Comparison of ENCODE assay signal across 9 cellular contexts in genomic region chr6:149060985-149061760, GRCh38.
DNase-seq lines count a peak whose midpoint lies in the region; ATAC-seq, FAIRE-seq and TF ChIP-seq lines count a peak whose summit lies in the region.
"Had no signal": no experiment of that assay in that cellular context is flagged by ENCODE, and none has a peak within 500 bp of the region (broad histone marks: within the 10 kb centered on the region; RNA-seq: fewer than 3 reads in every experiment).

No MANE protein-coding gene starts in this region.

- DNase-seq in GM23338 (ENCODE audit: low spot score) (no peak), NCI-H2196 treated with DMSO at 0.1 percent for 48 hours (lab: John Stamatoyannopoulos, UW; ENCODE audit: unreplicated experiment) (peak; percentile 52), K562 (ENCODE audit: extremely low read depth in 1 of 4, low spot score in 3 of 4) (no peak), iPS-NIHi11 (ENCODE audit: low spot score) (no peak)
- no peak for DNase-seq in natural killer cell treated with Interleukin-12 subunit alpha and Interleukin-12 subunit beta and Interleukin-15 and Interleukin-18, amount 100 ng/mL, for 72 hours (ENCODE audit: low spot score)
- DNase-seq in NK-92 treated with Interleukin-12 subunit alpha and Interleukin-12 subunit beta, amount 100 ng/mL, for 24 hours (lab: John Stamatoyannopoulos, UW) = no peak
- DNase-seq in activated CD4-positive, CD25-positive, alpha-beta regulatory T cell treated with anti-CD3 and anti-CD28 coated beads, Interleukin-2, amount 50 U/mL, for 72 hours = no peak
- DNase-seq: right cardiac atrium had no signal

- no peak for TF ChIP-seq EP300 in K562 (IDR thresholded peaks at IDR 0.05; ENCODE audit: low read length)

- no peaks in the 10 kb centered on the region for H3K9me3 ChIP-seq in K562 (replicated peaks; ENCODE audit: control insufficient read depth, insufficient read depth, low read depth, low read length)

- FAIRE-seq in K562 (lab: Jason Lieb, UNC) = no peak

- H3K27ac ChIP-seq in GM23338 (ENCODE audit: low read depth) (no peak overlapping the region; the same call in 1 of the 2 replicates), K562 (ENCODE audit: extremely low read depth, low read depth, low read length) (no peak overlapping the region)

- no peaks in the 10 kb centered on the region for H3K9me2 ChIP-seq in GM23338 (ENCODE audit: insufficient read depth)

- no peaks in the 10 kb centered on the region for H3K27me3 ChIP-seq in GM23338 (ENCODE audit: insufficient read depth)
- H3K27me3 ChIP-seq in K562 (ENCODE audit: control insufficient read depth in 2 of 2, insufficient read depth in 2 of 2, low read length in 2 of 2) = peaks cover 47% of the 10 kb centered on the region in 2 experiments

- H3K27ac Mint-ChIP-seq in GM23338 = peak overlapping the region; percentile 54; the same call in 1 of the 2 replicates
- H3K27ac Mint-ChIP-seq in natural killer cell treated with Interleukin-12 subunit alpha and Interleukin-12 subunit beta and Interleukin-15 and Interleukin-18, amount 100 ng/mL, for 72 hours = peak overlapping the region; percentile 81 to 89

- H3K4me1 ChIP-seq in GM23338 (ENCODE audit: insufficient read depth) = peaks cover 6% of the 10 kb centered on the region; the same call in 1 of the 2 replicates
- H3K4me1 ChIP-seq in K562 (replicated peaks in 1 of 2; ENCODE audit: control insufficient read depth in 2 of 2, insufficient read depth in 2 of 2, low read length in 2 of 2) = no peaks in the 10 kb centered on the region

- H3K4me2 ChIP-seq in GM23338 (no peak overlapping the region), K562 (ENCODE audit: insufficient read depth, low read length) (no peak overlapping the region)

- ATAC-seq in GM23338 (no peak), K562 (no peak), HG02938 (IDR thresholded peaks at IDR 0.05; ENCODE audit: unreplicated experiment) (no peak)
- ATAC-seq in natural killer cell treated with Interleukin-12 subunit alpha and Interleukin-12 subunit beta and Interleukin-15 and Interleukin-18, amount 100 ng/mL, for 72 hours = no peak

- H3K36me3 ChIP-seq in GM23338 (ENCODE audit: insufficient read depth) (no peaks in the 10 kb centered on the region), K562 (ENCODE audit: control insufficient read depth, insufficient read depth, low read length) (no peaks in the 10 kb centered on the region)

- POLR2A ChIA-PET in K562 (lab: Yijun Ruan, JAX) = no interaction called here

- TF ChIP-seq CTCF in GM23338 (conservative IDR thresholded peaks at IDR 0.05; ENCODE audit: low read depth in 2 of 2) (no peak), K562 (IDR thresholded peaks at IDR 0.05 in 2 of 3, conservative IDR thresholded peaks at IDR 0.05 in 1 of 3; ENCODE audit: insufficient read depth in 2 of 3, low read depth in 1 of 3, low read length in 3 of 3) (no peak)

- TF ChIP-seq POLR2A in K562 (conservative IDR thresholded peaks at IDR 0.05) = no peak

- TF ChIP-seq RAD21 in K562 (CRISPR knock-in tag; conservative IDR thresholded peaks at IDR 0.05 in 1 of 2, IDR thresholded peaks at IDR 0.05 in 1 of 2) = no peak

- H3K9ac ChIP-seq in K562 (ENCODE audit: insufficient read depth in 1 of 2, low read depth in 2 of 2, low read length in 2 of 2) = no peak overlapping the region

- H3K4me3 ChIP-seq in GM23338 (no peak overlapping the region), K562 (no peak overlapping the region)

- H3K79me2 ChIP-seq in GM23338 (replicated peaks; ENCODE audit: insufficient read depth) = no peaks in the 10 kb centered on the region
- H3K79me2 ChIP-seq in K562 (ENCODE audit: control insufficient read depth, insufficient read depth, low read length) = no peaks in the 10 kb centered on the region

- peaks cover 6% of the 10 kb centered on the region for H3K27me3 Mint-ChIP-seq in GM23338 (ENCODE audit: insufficient read depth, low read depth, poor library complexity)
- H3K27me3 Mint-ChIP-seq in natural killer cell treated with Interleukin-12 subunit alpha and Interleukin-12 subunit beta and Interleukin-15 and Interleukin-18, amount 100 ng/mL, for 72 hours = no peaks in the 10 kb centered on the region

- no peak overlapping the region for H2AFZ ChIP-seq in GM23338
- no peak overlapping the region for H2AFZ ChIP-seq in K562 (ENCODE audit: low read depth, low read length)

- BruUV-seq in K562 (replicated peaks; lab: Mats Ljungman, UMichigan) = no TSS peak

- no peaks in the 10 kb centered on the region for H3F3A ChIP-seq in GM23338 (replicated peaks; ENCODE audit: low read depth)

- H3K4me3 Mint-ChIP-seq in GM23338 = no peak overlapping the region
- peak overlapping the region; percentile 76 for H3K4me3 Mint-ChIP-seq in natural killer cell treated with Interleukin-12 subunit alpha and Interleukin-12 subunit beta and Interleukin-15 and Interleukin-18, amount 100 ng/mL, for 72 hours

- no peaks in the 10 kb centered on the region for H3K9me3 Mint-ChIP-seq in GM23338
- H3K9me3 Mint-ChIP-seq in natural killer cell treated with Interleukin-12 subunit alpha and Interleukin-12 subunit beta and Interleukin-15 and Interleukin-18, amount 100 ng/mL, for 72 hours = no peaks in the 10 kb centered on the region

- peaks cover 21% of the 10 kb centered on the region for H3K4me1 Mint-ChIP-seq in GM23338
- peaks cover 32 to 44% of the 10 kb centered on the region in 2 donors for H3K4me1 Mint-ChIP-seq in natural killer cell treated with Interleukin-12 subunit alpha and Interleukin-12 subunit beta and Interleukin-15 and Interleukin-18, amount 100 ng/mL, for 72 hours (ENCODE audit: low read depth in 2 of 2)

- intact Hi-C loops in K562 (cut with micrococcal nuclease) = no loop called here

- H3K36me3 Mint-ChIP-seq in GM23338 (ENCODE audit: low read depth) = no peaks in the 10 kb centered on the region
- H3K36me3 Mint-ChIP-seq in natural killer cell treated with Interleukin-12 subunit alpha and Interleukin-12 subunit beta and Interleukin-15 and Interleukin-18, amount 100 ng/mL, for 72 hours = no peaks in the 10 kb centered on the region

- CTCF ChIA-PET in K562 (lab: Yijun Ruan, JAX; ENCODE audit: low intra/inter-chr PET ratio) = no interaction called here

- no peaks in the 10 kb centered on the region for H3K9me1 ChIP-seq in K562 (ENCODE audit: control insufficient read depth, insufficient read depth, low read length)

- WGBS in K562 (ENCODE audit: insufficient coverage, low coverage, missing lambda C conversion rate) = 7% methylated on average over 12 of the region's 12 CpGs

- no peaks in the 10 kb centered on the region for H4K20me1 ChIP-seq in GM23338 (replicated peaks; ENCODE audit: insufficient read depth)
- H4K20me1 ChIP-seq in K562 (replicated peaks; ENCODE audit: control insufficient read depth, insufficient read depth, low read length) = no peaks in the 10 kb centered on the region

- in situ Hi-C loops in K562 (cut with MboI) = no loop called here

TF ChIP-seq in K562, 482 proteins besides CTCF, POLR2A, EP300 and RAD21:
- TF ChIP-seq PYGO2 (tag; IDR thresholded peaks at IDR 0.05) (no peak), TEAD2 (tag; IDR thresholded peaks at IDR 0.05) (no peak), NFIC (IDR thresholded peaks at IDR 0.05) (peak; percentile 70), ZNF639 (CRISPR knock-in tag; conservative IDR thresholded peaks at IDR 0.05 in 1 of 2, IDR thresholded peaks at IDR 0.05 in 1 of 2) (no peak)
TF ChIP-seq in K562: peak in this region for 1.
